ENCODE assay signal across 34 cellular contexts in genomic region chr2:208146006-208146405, GRCh38. TPM values are rescaled to one million over a fixed set of nuclear protein-coding genes. Genes with fewer than 3 reads are reported as not detected.
"Had no signal": no experiment of that assay in that cellular context is flagged by ENCODE, and none has a peak within 500 bp of the region (broad histone marks: within the 10 kb centered on the region; RNA-seq: fewer than 3 reads in every experiment).

TSS of gene CRYGB (minus strand) at chr2:208146158. CDS start at chr2:208146120, 38 bp downstream.

- H3K4me3 ChIP-seq: heart right ventricle, hepatocyte, left lung, lung, mucosa of descending colon, pancreas, prostate gland, sigmoid colon, spleen, suprapubic skin, thoracic aorta, tibial artery, upper lobe of right lung had no signal

- H2AFZ ChIP-seq: hepatocyte had no signal

- H3K4me2 ChIP-seq: hepatocyte had no signal

- H3K36me3 Mint-ChIP-seq: stimulated activated effector memory CD8-positive, alpha-beta T cell treated with anti-CD3 and anti-CD28 coated beads, Interleukin-12 subunit alpha, Interleukin-12 subunit beta, amount 100 ng/mL, for 72 hours had no signal

- H3K27ac ChIP-seq: heart right ventricle, hepatocyte, left lung, pancreas, prostate gland, sigmoid colon, spleen, suprapubic skin, thoracic aorta, tibial artery, upper lobe of right lung had no signal

- H3K9me3 Mint-ChIP-seq: stimulated activated effector memory CD8-positive, alpha-beta T cell treated with anti-CD3 and anti-CD28 coated beads, Interleukin-12 subunit alpha, Interleukin-12 subunit beta, amount 100 ng/mL, for 72 hours had no signal

- ATAC-seq: heart right ventricle; left colon; left lung; mucosa of descending colon; naive thymus-derived CD4-positive, alpha-beta T cell; natural killer cell treated with Interleukin-12 subunit alpha and Interleukin-12 subunit beta and Interleukin-15 and Interleukin-18, amount 100 ng/mL, for 72 hours; pancreas; right cardiac atrium; stimulated activated effector memory CD8-positive, alpha-beta T cell treated with anti-CD3 and anti-CD28 coated beads, Interleukin-12 subunit alpha, Interleukin-12 subunit beta, amount 100 ng/mL, for 72 hours; upper lobe of right lung had no signal

- H3K4me1 Mint-ChIP-seq: immature natural killer cell; naive thymus-derived CD4-positive, alpha-beta T cell; stimulated activated effector memory CD8-positive, alpha-beta T cell treated with anti-CD3 and anti-CD28 coated beads, Interleukin-12 subunit alpha, Interleukin-12 subunit beta, amount 100 ng/mL, for 72 hours had no signal

- DNase-seq: heart right ventricle; immature natural killer cell; kidney; left colon; left lung; midbrain; mucosa of descending colon; naive thymus-derived CD4-positive, alpha-beta T cell; nucleus accumbens; pancreas; posterior cingulate gyrus; retina; right cardiac atrium; sigmoid colon; small intestine; spleen; stimulated activated CD4-positive, alpha-beta T cell treated with anti-CD3 and anti-CD28 coated beads, Interleukin-4, amount 100 ng/mL, for 24 hours; stimulated activated naive CD4-positive, alpha-beta T cell; tibial artery; trophoblast cell; upper lobe of right lung had no signal

- H3K4me1 ChIP-seq: heart right ventricle, left lung, pancreas, prostate gland, sigmoid colon, spleen, tibial artery, upper lobe of right lung had no signal

- H3K36me3 ChIP-seq: heart right ventricle, left lung, pancreas, prostate gland, sigmoid colon, spleen, suprapubic skin, thoracic aorta, tibial artery, upper lobe of right lung had no signal

- H3K4me3 Mint-ChIP-seq: immature natural killer cell; naive thymus-derived CD4-positive, alpha-beta T cell; natural killer cell treated with Interleukin-12 subunit alpha and Interleukin-12 subunit beta and Interleukin-15 and Interleukin-18, amount 100 ng/mL, for 72 hours; stimulated activated effector memory CD8-positive, alpha-beta T cell treated with anti-CD3 and anti-CD28 coated beads, Interleukin-12 subunit alpha, Interleukin-12 subunit beta, amount 100 ng/mL, for 72 hours; stimulated activated naive CD8-positive, alpha-beta T cell treated with anti-CD3 and anti-CD28 coated beads, Interleukin-15, Interleukin-2, amounts not matched to agents 100 ng/mL and 50 ng/mL, for 24 hours had no signal

- H3K27me3 ChIP-seq: heart right ventricle, hepatocyte, left lung, pancreas, sigmoid colon, spleen, suprapubic skin, tibial artery, upper lobe of right lung had no signal

- H3K9me3 ChIP-seq: mucosa of descending colon, pancreas, prostate gland, sigmoid colon, suprapubic skin, thoracic aorta, tibial artery, upper lobe of right lung had no signal

- H3K27ac Mint-ChIP-seq: naive thymus-derived CD4-positive, alpha-beta T cell; natural killer cell treated with Interleukin-12 subunit alpha and Interleukin-12 subunit beta and Interleukin-15 and Interleukin-18, amount 100 ng/mL, for 72 hours; stimulated activated effector memory CD8-positive, alpha-beta T cell treated with anti-CD3 and anti-CD28 coated beads, Interleukin-12 subunit alpha, Interleukin-12 subunit beta, amount 100 ng/mL, for 72 hours; stimulated activated naive CD8-positive, alpha-beta T cell treated with anti-CD3 and anti-CD28 coated beads, Interleukin-15, Interleukin-2, amounts not matched to agents 100 ng/mL and 50 ng/mL, for 24 hours had no signal

RNA-seq across cellular contexts. Expression of gene CRYGB, which starts in this region (rescaled TPM):
- total RNA-seq: heart right ventricle; hepatocyte; kidney; left colon; left lung; liver; lung; mesenteric fat pad; mucosa of descending colon; myocyte; naive thymus-derived CD4-positive, alpha-beta T cell; natural killer cell treated with Interleukin-12 subunit alpha and Interleukin-12 subunit beta and Interleukin-15 and Interleukin-18, amount 100 ng/mL, for 72 hours; osteoblast; pancreas; prostate gland; right cardiac atrium; sigmoid colon; spleen; subcutaneous adipose tissue; suprapubic skin; thoracic aorta; upper lobe of right lung had no signal
- polyA plus RNA-seq: heart right ventricle; hepatocyte; immature natural killer cell; liver; lung; naive thymus-derived CD4-positive, alpha-beta T cell; pancreas; right cardiac atrium; sigmoid colon; small intestine; spleen had no signal
